In genomic region chr4:41537267-41537890, GRCh38 we compare ENCODE assay signal across 24 cellular contexts. TPM values are rescaled to one million over a fixed set of nuclear protein-coding genes. Genes with fewer than 3 reads are reported as not detected.
DNase-seq lines count a peak whose midpoint lies in the region; ATAC-seq and TF ChIP-seq lines count a peak whose summit lies in the region.
"Had no signal": no experiment of that assay in that cellular context is flagged by ENCODE, and none has a peak within 500 bp of the region (broad histone marks: within the 10 kb centered on the region; RNA-seq: fewer than 3 reads in every experiment).

No MANE protein-coding gene starts in this region.

- intact Hi-C loops in PC-3 (cut with micrococcal nuclease) = no loop called here
- intact Hi-C loops in spleen (cut with DNase I; ENCODE audit: low total_unique reads) = no loop called here

- H3K9me3 ChIP-seq in PC-3 (ENCODE audit: low read length) (no peaks in the 10 kb centered on the region), gastroesophageal sphincter (no peaks in the 10 kb centered on the region), spleen (no peaks in the 10 kb centered on the region)
- H3K9me3 ChIP-seq: pancreas, right lobe of liver, stomach, upper lobe of left lung had no signal

- POLR2A ChIA-PET in PC-3 (lab: Charles Lee; ENCODE audit: unreplicated experiment) = no interaction called here

- peaks cover 6% of the 10 kb centered on the region for H3F3A ChIP-seq in PC-3 (ENCODE audit: low read length, unreplicated experiment)

- H3K36me3 ChIP-seq in PC-3 (ENCODE audit: low read depth, low read length) (no peaks in the 10 kb centered on the region), gastroesophageal sphincter (no peaks in the 10 kb centered on the region), spleen (no peaks in the 10 kb centered on the region)
- H3K36me3 ChIP-seq: cardiac muscle cell, pancreas, right lobe of liver, stomach, upper lobe of left lung had no signal

- peak; percentile 1 for DNase-seq in NCI-H1092 treated with DMSO at 0.1 percent for 48 hours (lab: John Stamatoyannopoulos, UW)
- DNase-seq in NCI-H1092 (lab: John Stamatoyannopoulos, UW) = no peak
- DNase-seq in PC-3 = peak; percentile 2
- DNase-seq in spleen = no peak
- DNase-seq in NCI-H1930 (lab: John Stamatoyannopoulos, UW) = no peak
- DNase-seq in H4 (ENCODE audit: low spot score) = no peak
- DNase-seq in Ammon's horn (ENCODE audit: low spot score) = no peak
- DNase-seq: activated CD4-positive, alpha-beta T cell treated with anti-CD3 and anti-CD28 coated beads, Interleukin-2, amount 50 U/mL, for 1 hour; activated CD8-positive, alpha-beta memory T cell treated with anti-CD3 and anti-CD28 coated beads, Interleukin-2, amount 10 ng/mL, durations not matched to agents 7 days and 5 days; activated naive CD4-positive, alpha-beta T cell treated with anti-CD3 and anti-CD28 coated beads, Interleukin-2, amount 10 ng/mL, durations not matched to agents 7 days and 5 days; DMS53; GF-D8; NCI-H1694 treated with DMSO at 0.1 percent for 48 hours; NCI-H526; stimulated activated CD8-positive, alpha-beta memory T cell treated with anti-CD3 and anti-CD28 coated beads, Interleukin-4, amount 100 ng/mL, for 48 hours; stomach had no signal

- no peaks in the 10 kb centered on the region; the same call in 1 of the 2 replicates for H3K9me2 ChIP-seq in PC-3 (replicated peaks; ENCODE audit: low read length)

- H3K4me1 ChIP-seq in PC-3 (ENCODE audit: insufficient read depth, low read length) (peaks cover 22% of the 10 kb centered on the region), gastroesophageal sphincter (peaks cover 2 to 66% (median 7%) of the 10 kb centered on the region in 3 donors), spleen (peaks cover 0 to 19% (median 0%) of the 10 kb centered on the region in 6 donors)
- H3K4me1 ChIP-seq: pancreas, right lobe of liver had no signal

- no TSS peak for BruUV-seq in PC-3 (replicated peaks; lab: Mats Ljungman, UMichigan)

- WGBS in gastroesophageal sphincter (ENCODE audit: low coverage in 1 of 2), 2 donors = 86 to 91% methylated on average over 2 of the region's 2 CpGs
- 91 to 95% (median 92%) methylated on average over 2 of the region's 2 CpGs for WGBS in spleen, 5 donors

- TF ChIP-seq EP300 in gastroesophageal sphincter (IDR thresholded peaks at IDR 0.05) = no peak

- H3K27me3 ChIP-seq in PC-3 (ENCODE audit: low read length) = no peaks in the 10 kb centered on the region
- no peaks in the 10 kb centered on the region for H3K27me3 ChIP-seq in gastroesophageal sphincter
- H3K27me3 ChIP-seq in spleen (replicated peaks in 1 of 7) = peaks cover 0 to 19% (median 0%) of the 10 kb centered on the region in 7 donors
- H3K27me3 ChIP-seq: pancreas, right lobe of liver, stomach, upper lobe of left lung had no signal

- TF ChIP-seq CTCF in PC-3 (conservative IDR thresholded peaks at IDR 0.05; ENCODE audit: low read depth, low read length) (no peak), gastroesophageal sphincter (IDR thresholded peaks at IDR 0.05) (no peak), spleen (IDR thresholded peaks at IDR 0.05 in 8 of 11, conservative IDR thresholded peaks at IDR 0.05 in 3 of 11) (no peak)

- H3K79me2 ChIP-seq in PC-3 (ENCODE audit: low read length) = no peaks in the 10 kb centered on the region

- H3K27ac ChIP-seq in PC-3 (ENCODE audit: low read length) = no peak overlapping the region
- peak overlapping the region in 3 of 4 donors; percentile 3 to 77 (median 70) for H3K27ac ChIP-seq in gastroesophageal sphincter
- H3K27ac ChIP-seq in spleen = peak overlapping the region in 7 of 8 donors; percentile 78 to 92 (median 83)
- H3K27ac ChIP-seq: 22Rv1, cardiac muscle cell, KMS-11, pancreas, stomach had no signal

- H3K9ac ChIP-seq in PC-3 (ENCODE audit: low read length) = no peak overlapping the region
- H3K9ac ChIP-seq: KMS-11 had no signal

- H2AFZ ChIP-seq in PC-3 (ENCODE audit: low read length) = no peak overlapping the region

- H3K4me3 ChIP-seq in PC-3 (ENCODE audit: low read length) (no peak overlapping the region), gastroesophageal sphincter (no peak overlapping the region), spleen (peak overlapping the region in 1 of 8 donors; percentile 63)
- H3K4me3 ChIP-seq: cardiac muscle cell, pancreas, right lobe of liver, stomach had no signal

- no peak overlapping the region for H3K4me2 ChIP-seq in PC-3 (ENCODE audit: low read length)
- H3K4me2 ChIP-seq: KMS-11 had no signal

- CTCF ChIA-PET in PC-3 (lab: Charles Lee) = no interaction called here

- no peak for ATAC-seq in PC-3
- ATAC-seq in gastroesophageal sphincter = no peak
- ATAC-seq: activated CD8-positive, alpha-beta memory T cell treated with anti-CD3 and anti-CD28 coated beads, Interleukin-2, amount 10 ng/mL, durations not matched to agents 7 days and 5 days had no signal

- TF ChIP-seq POLR2A in gastroesophageal sphincter (IDR thresholded peaks at IDR 0.05) (no peak), spleen (IDR thresholded peaks at IDR 0.05) (no peak)

- no peaks in the 10 kb centered on the region for H4K20me1 ChIP-seq in PC-3 (ENCODE audit: low read length)

RNA-seq across cellular contexts. Expression of gene LIMCH1, which starts 0.6 kb away (rescaled TPM):
- total RNA-seq in PC-3 (2014; rRNA removed) (19.7 and 27.1 TPM in 2 replicates), gastroesophageal sphincter (10 to 100 TPM in 3 of 4 donors, 1 to 10 TPM in 1; 9.8 to 82.9 (median 63.1) TPM), spleen (100 to 1,000 TPM; 211 to 434 (median 254) TPM)
- polyA plus RNA-seq in spleen = 10 to 100 TPM; 14.4 to 36.9 (median 19.9) TPM
- 24.5 and 25.3 TPM in 2 replicates for total RNA-seq in H4 (2014; rRNA removed; shearing (Covaris generic))
- total RNA-seq: activated CD8-positive, alpha-beta memory T cell treated with anti-CD3 and anti-CD28 coated beads, Interleukin-2, amount 10 ng/mL, durations not matched to agents 7 days and 5 days; activated T-helper 1 cell treated with anti-CD3 and anti-CD28 coated beads, Interleukin-12 subunit alpha, Interleukin-12 subunit beta, Interleukin-2, Interleukin-4 antibody, amounts not matched to agents 30 ng/mL and 10 ng/mL and 1 ng/mL, durations not matched to agents 14 hours and 24 hours and 36 hours had no signal

Comparison
In these comparisons a context has a peak if more than half of its experiments do, and no peak if none do; other contexts are left out.
1. DNase-seq: peak in NCI-H1092 treated with DMSO at 0.1 percent for 48 hours (single experiment) and PC-3 (single experiment); none in NCI-H1092 (single experiment), spleen (single experiment), NCI-H1930 (0 of 2), H4 (single experiment) and Ammon's horn (single experiment).